In genomic region chr3:125310623-125311076, GRCh38 we compare ENCODE assay signal across 8 cellular contexts.
DNase-seq lines count a peak whose midpoint lies in the region; ATAC-seq, FAIRE-seq and TF ChIP-seq lines count a peak whose summit lies in the region.

No MANE protein-coding gene starts in this region.

- FAIRE-seq in GM19239 (lab: Jason Lieb, UNC) = peak; percentile 86

- peaks cover 91% of the 10 kb centered on the region for H3K79me2 ChIP-seq in Karpas-422 (ENCODE audit: low read length)

- ATAC-seq in activated B cell treated with CpG ODN at 0.5 μM for 24 hours (ENCODE audit: low read depth) (peak; percentile 52), omental fat pad (ENCODE audit: low FRiP score) (no peak)

- H3K9me3 Mint-ChIP-seq in activated B cell treated with CpG ODN at 0.5 μM for 24 hours (no peaks in the 10 kb centered on the region), endodermal cell (peaks cover 8% of the 10 kb centered on the region)

- H3K4me1 ChIP-seq in endodermal cell (ENCODE audit: control insufficient read depth, insufficient read depth, low read length) (no peaks in the 10 kb centered on the region), Karpas-422 (ENCODE audit: low read length) (no peaks in the 10 kb centered on the region), A673 (ENCODE audit: insufficient read depth, low read length, poor library complexity, severe bottlenecking) (no peaks in the 10 kb centered on the region)

- POLR2A ChIA-PET in activated B cell treated with CpG ODN at 0.5 μM for 24 hours (lab: Charles Lee) (interaction anchor here (0.7 to 1.4 kb wide), 2 partner anchors 65 to 153 kb away, joined by 5 to 6 read pairs; partner anchors contain the start of gene ZNF148), A673 (lab: Charles Lee; ENCODE audit: low non-redundant PET) (interaction anchor here (0.6 kb wide), 1 partner anchor 18 kb away, joined by 3 read pairs; no protein-coding TSS in a partner anchor)

- BruUV-seq in A673 (replicated peaks; lab: Mats Ljungman, UMichigan) = no TSS peak

- CTCF ChIA-PET in activated B cell treated with CpG ODN at 0.5 μM for 24 hours (lab: Charles Lee) (no interaction called here), A673 (lab: Charles Lee) (interaction anchor here (0.6 kb wide), 1 partner anchor 131 kb away, joined by 4 read pairs; no protein-coding TSS in a partner anchor)

- H3K27ac ChIP-seq in endodermal cell (ENCODE audit: low read depth, low read length) = no peak overlapping the region
- H3K27ac ChIP-seq in Karpas-422 (ENCODE audit: low read length) = no peak overlapping the region
- H3K27ac ChIP-seq in A673 (ENCODE audit: low read depth, low read length, poor library complexity, severe bottlenecking) = no peak overlapping the region

- H3K4me2 ChIP-seq in Karpas-422 (ENCODE audit: low read depth, low read length, poor library complexity, severe bottlenecking) = no peak overlapping the region

- H3K27ac Mint-ChIP-seq in activated B cell treated with CpG ODN at 0.5 μM for 24 hours (peak overlapping the region; percentile 67), endodermal cell (peak overlapping the region; percentile 58)

- TF ChIP-seq CTCF in activated B cell treated with CpG ODN at 0.5 μM for 24 hours (IDR thresholded peaks at IDR 0.05) (no peak), endodermal cell (conservative IDR thresholded peaks at IDR 0.05) (no peak), omental fat pad (IDR thresholded peaks at IDR 0.05) (no peak), A673 (conservative IDR thresholded peaks at IDR 0.05; ENCODE audit: low read depth, low read length) (no peak)

- no peaks in the 10 kb centered on the region for H3K27me3 Mint-ChIP-seq in activated B cell treated with CpG ODN at 0.5 μM for 24 hours
- H3K27me3 Mint-ChIP-seq in endodermal cell (ENCODE audit: insufficient read depth) = no peaks in the 10 kb centered on the region

- peaks cover 66% of the 10 kb centered on the region for H3K36me3 ChIP-seq in endodermal cell (ENCODE audit: control insufficient read depth, insufficient read depth, low read length)
- H3K36me3 ChIP-seq in Karpas-422 (ENCODE audit: insufficient read depth, low read length) = peaks cover 65% of the 10 kb centered on the region
- peaks cover 36% of the 10 kb centered on the region for H3K36me3 ChIP-seq in A673 (ENCODE audit: insufficient read depth, low read length, poor library complexity, severe bottlenecking)

- H3K9me3 ChIP-seq in endodermal cell (ENCODE audit: control insufficient read depth, low read length) = peaks cover 8% of the 10 kb centered on the region
- peaks cover 11% of the 10 kb centered on the region for H3K9me3 ChIP-seq in Karpas-422 (ENCODE audit: low read length)
- peaks cover 6% of the 10 kb centered on the region for H3K9me3 ChIP-seq in A673 (ENCODE audit: low read depth, low read length, poor library complexity, severe bottlenecking)

- 93 to 94% methylated on average over 5 of the region's 5 CpGs for WGBS in endodermal cell (ENCODE audit: insufficient coverage in 1 of 2, insufficient read length in 1 of 2), 2 experiments

- H3K9me2 ChIP-seq in Karpas-422 (replicated peaks; ENCODE audit: insufficient read depth, low read length) = no peaks in the 10 kb centered on the region

- no peaks in the 10 kb centered on the region for H4K20me1 ChIP-seq in Karpas-422 (ENCODE audit: insufficient read depth, low read depth, low read length)

- no peak overlapping the region for H2AFZ ChIP-seq in Karpas-422 (ENCODE audit: low read length)

- DNase-seq in GM19239 (ENCODE audit: insufficient read length, low spot score) = peak; percentile 18
- peak; percentile 16 for DNase-seq in activated B cell treated with CpG ODN at 0.5 μM for 24 hours
- no peak for DNase-seq in endodermal cell
- peak in 2 of 3 experiments; percentile 4 to 13 for DNase-seq in stimulated activated CD4-positive, alpha-beta T cell treated with anti-CD3 and anti-CD28 coated beads, TNF-alpha, amount 100 ng/mL, for 4 hours (ENCODE audit: low read depth in 3 of 3)
- DNase-seq in omental fat pad (ENCODE audit: low spot score) = no peak
- no peak for DNase-seq in Karpas-422
- DNase-seq in posterior vena cava (ENCODE audit: low spot score) = no peak
- DNase-seq in A673 (ENCODE audit: low spot score) = no peak

- peaks cover 67% of the 10 kb centered on the region for H3K36me3 Mint-ChIP-seq in activated B cell treated with CpG ODN at 0.5 μM for 24 hours (ENCODE audit: low read depth)
- H3K36me3 Mint-ChIP-seq in endodermal cell (ENCODE audit: low read depth) = peaks cover 54% of the 10 kb centered on the region

- H3K4me3 ChIP-seq in endodermal cell (ENCODE audit: low read length) = no peak overlapping the region
- H3K4me3 ChIP-seq in Karpas-422 (ENCODE audit: low read length) = no peak overlapping the region
- no peak overlapping the region for H3K4me3 ChIP-seq in A673 (ENCODE audit: low read depth, low read length, poor library complexity, severe bottlenecking)

- H3K4me1 Mint-ChIP-seq in activated B cell treated with CpG ODN at 0.5 μM for 24 hours (peaks cover 36% of the 10 kb centered on the region), endodermal cell (peaks cover under 1% of the 10 kb centered on the region)

- H3K4me3 Mint-ChIP-seq in activated B cell treated with CpG ODN at 0.5 μM for 24 hours (peak overlapping the region; percentile 79), endodermal cell (no peak overlapping the region)

- no peak overlapping the region for H3K9ac ChIP-seq in endodermal cell (ENCODE audit: extremely low read depth, low read length, poor library complexity, severe bottlenecking)
- no peak overlapping the region for H3K9ac ChIP-seq in Karpas-422 (ENCODE audit: low read length)

- intact Hi-C loops in activated B cell treated with CpG ODN at 0.5 μM for 24 hours (cut with micrococcal nuclease) = no loop called here
- intact Hi-C loops in posterior vena cava (cut with DNase I) = no loop called here
- intact Hi-C loops in A673 (cut with micrococcal nuclease; ENCODE audit: unreplicated experiment) = no loop called here

- H3K27me3 ChIP-seq in endodermal cell (ENCODE audit: control insufficient read depth, insufficient read depth, low read length, poor library complexity, severe bottlenecking) = no peaks in the 10 kb centered on the region
- H3K27me3 ChIP-seq in Karpas-422 (ENCODE audit: low read length) = no peaks in the 10 kb centered on the region
- H3K27me3 ChIP-seq in A673 (replicated peaks; ENCODE audit: insufficient read depth, low read depth, low read length, poor library complexity) = no peaks in the 10 kb centered on the region

Comparison
In these comparisons a context has a peak if more than half of its experiments do, and no peak if none do; other contexts are left out.
1. DNase-seq: peak in GM19239 (single experiment), activated B cell treated with CpG ODN at 0.5 μM for 24 hours (single experiment) and stimulated activated CD4-positive, alpha-beta T cell treated with anti-CD3 and anti-CD28 coated beads, TNF-alpha, amount 100 ng/mL, for 4 hours (2 of 3); none in endodermal cell (single experiment), omental fat pad (single experiment), Karpas-422 (single experiment), posterior vena cava (single experiment) and A673 (single experiment).